In the genomic region with DNA sequence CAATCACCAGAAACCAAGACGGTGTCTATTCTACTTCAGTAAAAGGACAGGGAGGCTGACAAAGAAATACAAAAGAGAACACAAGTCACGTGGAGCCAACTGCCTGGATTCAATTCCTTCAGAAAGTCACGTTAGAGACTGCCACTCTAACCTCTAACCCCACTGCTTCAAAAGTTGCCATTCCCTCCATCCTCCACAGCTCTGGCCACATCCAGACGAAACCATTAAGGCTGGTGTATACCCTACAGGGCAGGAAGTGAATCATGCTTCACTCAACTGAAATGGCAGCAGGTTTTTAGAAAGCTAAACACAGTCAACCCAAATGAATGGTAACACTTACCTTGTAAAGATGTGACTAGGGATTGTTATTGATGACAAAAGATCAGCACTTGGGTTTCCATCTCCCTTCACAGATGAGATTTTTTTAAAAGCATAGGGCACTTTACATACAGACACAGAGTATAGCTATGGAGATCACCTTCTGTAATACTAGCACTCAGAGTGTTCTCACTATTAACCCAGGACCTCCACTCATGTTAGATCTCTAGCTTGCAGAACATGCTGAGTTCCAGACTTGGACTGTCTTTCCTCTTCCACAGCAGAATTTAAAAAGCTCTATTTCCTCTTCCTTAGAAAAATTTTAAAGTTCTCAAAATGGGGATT, we compare ENCODE assay signal across 1 cellular context.
TF ChIP-seq lines count a peak whose summit lies in the region.

No MANE protein-coding gene starts in this region.

TF ChIP-seq in H1, 55 proteins besides CTCF, POLR2A, EP300 and RAD21 (continued from another document):
- TF ChIP-seq, protein P1, sequence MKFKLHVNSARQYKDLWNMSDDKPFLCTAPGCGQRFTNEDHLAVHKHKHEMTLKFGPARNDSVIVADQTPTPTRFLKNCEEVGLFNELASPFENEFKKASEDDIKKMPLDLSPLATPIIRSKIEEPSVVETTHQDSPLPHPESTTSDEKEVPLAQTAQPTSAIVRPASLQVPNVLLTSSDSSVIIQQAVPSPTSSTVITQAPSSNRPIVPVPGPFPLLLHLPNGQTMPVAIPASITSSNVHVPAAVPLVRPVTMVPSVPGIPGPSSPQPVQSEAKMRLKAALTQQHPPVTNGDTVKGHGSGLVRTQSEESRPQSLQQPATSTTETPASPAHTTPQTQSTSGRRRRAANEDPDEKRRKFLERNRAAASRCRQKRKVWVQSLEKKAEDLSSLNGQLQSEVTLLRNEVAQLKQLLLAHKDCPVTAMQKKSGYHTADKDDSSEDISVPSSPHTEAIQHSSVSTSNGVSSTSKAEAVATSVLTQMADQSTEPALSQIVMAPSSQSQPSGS (IDR thresholded peaks at IDR 0.05; ENCODE audit: low read length), result no peak
- TF ChIP-seq CEBPB (IDR thresholded peaks at IDR 0.05; ENCODE audit: low read depth, low read length) (no peak), YY1 (IDR thresholded peaks at IDR 0.05; ENCODE audit: low read depth, low read length) (no peak), NANOG (IDR thresholded peaks at IDR 0.05; ENCODE audit: insufficient read depth, low read depth, low read length, poor library complexity, severe bottlenecking) (no peak), CHD2 (IDR thresholded peaks at IDR 0.05; ENCODE audit: low read length) (no peak), MAFK (IDR thresholded peaks at IDR 0.05; ENCODE audit: low read depth, low read length) (no peak), FOSL1 (IDR thresholded peaks at IDR 0.05; ENCODE audit: insufficient read depth, low read depth, low read length) (no peak), HDAC6 (IDR thresholded peaks at IDR 0.05; ENCODE audit: low read depth, low read length) (no peak), ASH2L (IDR thresholded peaks at IDR 0.05; ENCODE audit: low read length) (no peak)
